Comparison of ENCODE assay signal across 9 cellular contexts in the genomic region with DNA sequence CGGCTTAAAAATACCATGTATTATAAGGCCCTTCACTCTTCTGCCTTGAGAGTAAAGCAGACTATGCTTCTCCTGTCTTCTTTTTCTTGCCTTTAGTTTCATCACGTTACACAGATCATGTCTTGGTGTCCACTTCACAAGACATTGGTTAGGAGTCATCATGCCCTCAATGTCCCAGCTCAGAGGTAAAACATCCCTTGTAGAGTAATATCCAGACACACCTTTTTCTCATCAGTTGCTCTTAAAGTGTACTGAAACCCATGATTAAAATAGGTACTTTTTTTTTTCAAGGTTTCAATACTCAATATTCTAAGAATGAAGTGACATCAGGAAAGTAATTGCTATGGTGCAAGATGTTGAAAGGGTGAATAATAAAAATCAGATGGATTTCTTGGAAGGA.
"Had no signal": no experiment of that assay in that cellular context is flagged by ENCODE, and none has a peak within 500 bp of the region (broad histone marks: within the 10 kb centered on the region; RNA-seq: fewer than 3 reads in every experiment).

No MANE protein-coding gene starts in this region.

- H3K4me1 Mint-ChIP-seq: IgD-negative memory B cell had no signal

- H3K9ac ChIP-seq: GM23248 had no signal

- H3K4me1 ChIP-seq: HAP-1 had no signal

- H3K4me3 ChIP-seq: GM23248, HAP-1 had no signal

- DNase-seq: GM23248, GOT3, H7, HFFc6 had no signal

- ATAC-seq: HCT116, HepG2 had no signal

- H3K36me3 Mint-ChIP-seq: IgD-negative memory B cell had no signal

- H3K27ac Mint-ChIP-seq: HFFc6, IgD-negative memory B cell had no signal

- H3K36me3 ChIP-seq: HAP-1 had no signal

- H3K4me3 Mint-ChIP-seq: HFFc6, IgD-negative memory B cell had no signal

- H3K9me3 ChIP-seq: HAP-1 had no signal

- H2AFZ ChIP-seq: GM23248 had no signal

- H3K9me3 Mint-ChIP-seq: HFFc6 had no signal

- H3K27ac ChIP-seq: GM23248, HL-60 had no signal
